ENCODE assay signal across 8 cellular contexts in the genomic region with DNA sequence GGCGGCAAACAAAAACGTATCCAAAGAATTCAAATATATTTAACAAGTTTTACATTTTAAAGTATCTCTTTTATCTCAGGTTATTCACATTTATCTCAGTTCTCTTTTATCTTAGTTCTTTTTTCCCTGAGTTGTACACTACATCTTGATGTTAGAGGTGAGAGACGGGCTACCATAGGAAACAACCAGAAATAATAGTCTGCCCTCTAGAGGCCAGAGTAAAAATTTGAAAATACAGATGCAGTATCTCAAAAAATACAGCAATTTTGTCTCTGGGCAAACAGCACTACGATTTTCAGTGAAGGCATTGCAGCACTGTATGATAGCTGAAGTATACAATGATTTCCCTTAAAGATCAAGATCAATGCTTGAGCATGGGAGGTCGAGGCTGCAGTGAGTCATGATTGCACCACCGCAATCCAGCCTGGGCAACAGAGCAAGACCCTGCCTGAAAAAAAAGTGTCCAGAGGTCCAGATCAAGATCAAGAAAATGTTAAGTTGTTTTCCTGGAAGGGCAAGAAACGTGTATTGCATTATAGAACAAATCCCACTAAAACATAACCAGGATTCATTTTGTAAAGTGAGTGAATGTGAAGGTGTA.
DNase-seq lines count a peak whose midpoint lies in the region; ATAC-seq and TF ChIP-seq lines count a peak whose summit lies in the region.

No MANE protein-coding gene starts in this region.

- no peak for TF ChIP-seq POLR2A in sigmoid colon (IDR thresholded peaks at IDR 0.05)

- 42 to 50% methylated on average over 7 of the region's 7 CpGs for WGBS in sigmoid colon, 2 donors

- H3K27ac ChIP-seq in RWPE2 (ENCODE audit: poor library complexity, severe bottlenecking) (no peak overlapping the region), sigmoid colon (no peak overlapping the region)

- peaks cover 1% of the 10 kb centered on the region for H3K27me3 Mint-ChIP-seq in activated T-helper 2 cell treated with anti-CD3 and anti-CD28 coated beads, Interferon-gamma antibody, Interleukin-2, Interleukin-4, amounts not matched to agents 10 μg/mL and 5 μg/mL and 100 μg/mL, durations not matched to agents 14 hours and 24 hours and 36 hours (ENCODE audit: low read depth)

- H3K4me1 Mint-ChIP-seq in activated T-helper 2 cell treated with anti-CD3 and anti-CD28 coated beads, Interferon-gamma antibody, Interleukin-2, Interleukin-4, amounts not matched to agents 10 μg/mL and 5 μg/mL and 100 μg/mL, durations not matched to agents 14 hours and 24 hours and 36 hours (ENCODE audit: low read depth) = peaks cover 3% of the 10 kb centered on the region

- intact Hi-C loops in sigmoid colon (cut with DNase I) = loop anchor here (5.0 kb wide), 1 partner anchor 127 kb away; no protein-coding TSS in a partner anchor
- intact Hi-C loops in activated T-helper 2 cell treated with anti-CD3 and anti-CD28 coated beads, Interferon-gamma antibody, Interleukin-2, Interleukin-4, amounts not matched to agents 10 μg/mL and 5 μg/mL and 100 μg/mL, durations not matched to agents 14 hours and 24 hours and 36 hours (cut with micrococcal nuclease) = loop anchor here (5.0 to 10.0 kb wide), 2 partner anchors 77 to 164 kb away; no protein-coding TSS in a partner anchor

- H3K4me3 ChIP-seq in RWPE2 (ENCODE audit: severe bottlenecking) (no peak overlapping the region), sigmoid colon (no peak overlapping the region)

- no peaks in the 10 kb centered on the region for H3K27me3 ChIP-seq in RWPE2 (ENCODE audit: insufficient read depth, poor library complexity, severe bottlenecking)
- H3K27me3 ChIP-seq in sigmoid colon = no peaks in the 10 kb centered on the region

- peak; percentile 55 for ATAC-seq in GM18858 (IDR thresholded peaks at IDR 0.05; ENCODE audit: unreplicated experiment)
- ATAC-seq in RWPE2 (ENCODE audit: low read depth) = peak; percentile 44; the same call in 2 of the 3 replicates

- no peaks in the 10 kb centered on the region for H3K9me3 ChIP-seq in RWPE2 (ENCODE audit: severe bottlenecking)
- H3K9me3 ChIP-seq in sigmoid colon = no peaks in the 10 kb centered on the region

- DNase-seq in CD1c-positive myeloid dendritic cell (ENCODE audit: extremely low spot score) (peak; percentile 34), HuH-7 (ENCODE audit: low spot score) (peak; percentile 22), RWPE2 (ENCODE audit: low spot score) (no peak), fibroblast of peridontal ligament (ENCODE audit: extremely low read depth) (peak; percentile 29), sigmoid colon (no peak)
- DNase-seq in stimulated activated CD4-positive, alpha-beta T cell treated with anti-CD3 and anti-CD28 coated beads, Interleukin-4, amount 100 ng/mL, for 24 hours = no peak
- no peak for DNase-seq in activated T-helper 2 cell treated with anti-CD3 and anti-CD28 coated beads, Interferon-gamma antibody, Interleukin-2, Interleukin-4, amounts not matched to agents 10 μg/mL and 5 μg/mL and 100 μg/mL, durations not matched to agents 14 hours and 24 hours and 36 hours (ENCODE audit: low spot score)

- H3K36me3 Mint-ChIP-seq in activated T-helper 2 cell treated with anti-CD3 and anti-CD28 coated beads, Interferon-gamma antibody, Interleukin-2, Interleukin-4, amounts not matched to agents 10 μg/mL and 5 μg/mL and 100 μg/mL, durations not matched to agents 14 hours and 24 hours and 36 hours (ENCODE audit: low read depth) = no peaks in the 10 kb centered on the region

- H3K4me1 ChIP-seq in RWPE2 (ENCODE audit: insufficient read depth, poor library complexity, severe bottlenecking) (no peaks in the 10 kb centered on the region), sigmoid colon (no peaks in the 10 kb centered on the region)

- no peak overlapping the region for H3K4me3 Mint-ChIP-seq in activated T-helper 2 cell treated with anti-CD3 and anti-CD28 coated beads, Interferon-gamma antibody, Interleukin-2, Interleukin-4, amounts not matched to agents 10 μg/mL and 5 μg/mL and 100 μg/mL, durations not matched to agents 14 hours and 24 hours and 36 hours (ENCODE audit: low read depth)

- H3K9me3 Mint-ChIP-seq in activated T-helper 2 cell treated with anti-CD3 and anti-CD28 coated beads, Interferon-gamma antibody, Interleukin-2, Interleukin-4, amounts not matched to agents 10 μg/mL and 5 μg/mL and 100 μg/mL, durations not matched to agents 14 hours and 24 hours and 36 hours = no peaks in the 10 kb centered on the region

- H3K36me3 ChIP-seq in RWPE2 (ENCODE audit: low read depth) = no peaks in the 10 kb centered on the region
- no peaks in the 10 kb centered on the region for H3K36me3 ChIP-seq in sigmoid colon

- no peak for TF ChIP-seq EP300 in sigmoid colon (IDR thresholded peaks at IDR 0.05)

- TF ChIP-seq CTCF in RWPE2 (IDR thresholded peaks at IDR 0.05; ENCODE audit: poor library complexity, severe bottlenecking) (peak; percentile 92), sigmoid colon (IDR thresholded peaks at IDR 0.05) (peak in 3 of 4 experiments; percentile 29 to 54 (median 29))

- no peak overlapping the region for H3K27ac Mint-ChIP-seq in activated T-helper 2 cell treated with anti-CD3 and anti-CD28 coated beads, Interferon-gamma antibody, Interleukin-2, Interleukin-4, amounts not matched to agents 10 μg/mL and 5 μg/mL and 100 μg/mL, durations not matched to agents 14 hours and 24 hours and 36 hours

Comparison
In these comparisons a context has a peak if more than half of its experiments do, and no peak if none do; other contexts are left out.
1. DNase-seq: peak in CD1c-positive myeloid dendritic cell (single experiment), HuH-7 (single experiment) and fibroblast of peridontal ligament (single experiment); none in RWPE2 (single experiment), sigmoid colon (single experiment), stimulated activated CD4-positive, alpha-beta T cell treated with anti-CD3 and anti-CD28 coated beads, Interleukin-4, amount 100 ng/mL, for 24 hours (single experiment) and activated T-helper 2 cell treated with anti-CD3 and anti-CD28 coated beads, Interferon-gamma antibody, Interleukin-2, Interleukin-4, amounts not matched to agents 10 μg/mL and 5 μg/mL and 100 μg/mL, durations not matched to agents 14 hours and 24 hours and 36 hours (single experiment).